In the genomic region with DNA sequence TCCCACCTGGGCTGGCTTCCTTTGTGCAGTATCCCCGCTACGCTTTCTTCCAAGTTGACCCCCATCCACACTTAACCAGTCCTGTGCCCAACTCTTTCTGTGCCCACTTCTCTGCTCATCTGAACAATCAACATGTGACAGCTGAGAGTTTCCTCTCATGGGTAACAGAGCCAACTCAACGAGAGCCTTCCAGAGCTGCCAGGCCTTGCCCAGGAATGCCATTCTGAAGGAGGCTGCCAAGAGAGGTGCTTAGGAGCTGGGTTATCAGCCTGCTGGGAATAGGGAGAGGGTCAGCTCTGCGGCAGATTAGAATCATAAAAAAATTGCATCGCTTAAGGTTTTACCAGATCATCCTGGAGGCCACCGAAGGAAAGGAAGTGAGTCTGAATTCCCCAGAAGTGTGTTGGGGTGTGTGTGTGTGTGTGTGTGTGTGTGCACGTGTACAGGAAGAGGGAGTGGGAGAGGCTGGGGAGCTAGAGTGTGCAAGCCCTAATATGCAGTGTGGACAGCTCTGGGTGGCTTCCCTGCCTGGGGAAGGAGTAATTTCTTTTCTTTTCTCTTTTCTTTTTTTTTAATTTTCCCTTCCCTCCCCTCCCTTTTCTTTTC, we compare ENCODE assay signal across 13 cellular contexts.
DNase-seq lines count a peak whose midpoint lies in the region; ATAC-seq and TF ChIP-seq lines count a peak whose summit lies in the region.
"Had no signal": no experiment of that assay in that cellular context is flagged by ENCODE, and none has a peak within 500 bp of the region (broad histone marks: within the 10 kb centered on the region; RNA-seq: fewer than 3 reads in every experiment).

No MANE protein-coding gene starts in this region.

- peak; percentile 74 for ATAC-seq in Right ventricle myocardium inferior
- ATAC-seq in aorta (ENCODE audit: low FRiP score), result peak; percentile 59
- ATAC-seq in HG02798 (IDR thresholded peaks at IDR 0.05; ENCODE audit: poor library complexity, unreplicated experiment), result no peak
- no peak for ATAC-seq in effector memory CD8-positive, alpha-beta T cell (replicated peaks)
- ATAC-seq: PC-3 had no signal

- H3K27me3 Mint-ChIP-seq in dendritic cell treated with granulocyte-macrophage colony-stimulating factor and Interleukin-4, amounts not matched to agents 40 ng/mL and 50 ng/mL, for 4 days, result peaks cover 8% of the 10 kb centered on the region
- no peaks in the 10 kb centered on the region for H3K27me3 Mint-ChIP-seq in osteocyte (ENCODE audit: unreplicated experiment)
- peaks cover 24 to 33% of the 10 kb centered on the region in 2 donors for H3K27me3 Mint-ChIP-seq in effector memory CD8-positive, alpha-beta T cell

- intact Hi-C loops in Right ventricle myocardium inferior (cut with DNase I) (loop anchor here (2.0 kb wide), 1 partner anchor 24 kb away; no protein-coding TSS in a partner anchor), cardiac septum (cut with DNase I) (loop anchor here (5.0 to 10.0 kb wide), 2 partner anchors 58 to 180 kb away; no protein-coding TSS in a partner anchor), aorta (cut with DNase I) (loop anchor here (5.0 kb wide), 2 partner anchors 58 to 67 kb away; partner anchors contain the start of gene ITGA11 (in 1 of the 2))
- intact Hi-C loops in dendritic cell treated with granulocyte-macrophage colony-stimulating factor and Interleukin-4, amounts not matched to agents 40 ng/mL and 50 ng/mL, for 4 days (cut with micrococcal nuclease), result loop anchor here (2.0 kb wide), 1 partner anchor 18 kb away; no protein-coding TSS in a partner anchor

- no peaks in the 10 kb centered on the region for H3K36me3 ChIP-seq in aorta (ENCODE audit: control insufficient read depth in 1 of 2, insufficient read depth in 2 of 2, low read length in 1 of 2)

- H3K27me3 ChIP-seq in aorta (ENCODE audit: control insufficient read depth in 1 of 2, insufficient read depth in 2 of 2, low read length in 1 of 2), result no peaks in the 10 kb centered on the region

- 29 to 30% methylated on average over 7 of the region's 7 CpGs for WGBS in aorta, 2 donors

- H3K9me3 ChIP-seq in aorta (ENCODE audit: control insufficient read depth, low read length), result no peaks in the 10 kb centered on the region

- H3K4me1 Mint-ChIP-seq in dendritic cell treated with granulocyte-macrophage colony-stimulating factor and Interleukin-4, amounts not matched to agents 40 ng/mL and 50 ng/mL, for 4 days (ENCODE audit: low read depth), result peaks cover 49% of the 10 kb centered on the region
- H3K4me1 Mint-ChIP-seq in osteocyte (ENCODE audit: unreplicated experiment), result peaks cover 65% of the 10 kb centered on the region
- no peaks in the 10 kb centered on the region for H3K4me1 Mint-ChIP-seq in effector memory CD8-positive, alpha-beta T cell (ENCODE audit: low read depth in 2 of 2)
- H3K4me1 Mint-ChIP-seq: activated naive CD4-positive, alpha-beta T cell treated with anti-CD3 and anti-CD28 coated beads, Interleukin-2, amount 50 U/mL, for 24 hours had no signal

- H3K27ac ChIP-seq in aorta (ENCODE audit: low read depth in 1 of 2, low read length in 2 of 2), result peak overlapping the region; percentile 93 to 99
- H3K27ac ChIP-seq: VCaP had no signal

- H3K4me3 Mint-ChIP-seq in dendritic cell treated with granulocyte-macrophage colony-stimulating factor and Interleukin-4, amounts not matched to agents 40 ng/mL and 50 ng/mL, for 4 days, result peak overlapping the region; percentile 75
- H3K4me3 Mint-ChIP-seq in osteocyte (ENCODE audit: unreplicated experiment), result no peak overlapping the region
- H3K4me3 Mint-ChIP-seq in effector memory CD8-positive, alpha-beta T cell, result no peak overlapping the region
- H3K4me3 Mint-ChIP-seq: activated naive CD4-positive, alpha-beta T cell treated with anti-CD3 and anti-CD28 coated beads, Interleukin-2, amount 50 U/mL, for 24 hours; B cell had no signal

- no peak for DNase-seq in Right ventricle myocardium inferior (ENCODE audit: missing footprints)
- no peak for DNase-seq in cardiac septum (ENCODE audit: low spot score)
- no peak for DNase-seq in osteocyte (ENCODE audit: extremely low spot score, unreplicated experiment)
- no peak for DNase-seq in aorta
- DNase-seq in GM10266 (ENCODE audit: extremely low spot score), result no peak
- no peak for DNase-seq in effector memory CD8-positive, alpha-beta T cell
- DNase-seq: NCI-H187 treated with DMSO at 0.1 percent for 48 hours, PC-3 had no signal

- H3K9me3 Mint-ChIP-seq in dendritic cell treated with granulocyte-macrophage colony-stimulating factor and Interleukin-4, amounts not matched to agents 40 ng/mL and 50 ng/mL, for 4 days, result no peaks in the 10 kb centered on the region
- no peaks in the 10 kb centered on the region for H3K9me3 Mint-ChIP-seq in osteocyte (ENCODE audit: unreplicated experiment)
- H3K9me3 Mint-ChIP-seq in effector memory CD8-positive, alpha-beta T cell, result no peaks in the 10 kb centered on the region
- H3K9me3 Mint-ChIP-seq: activated naive CD4-positive, alpha-beta T cell treated with anti-CD3 and anti-CD28 coated beads, Interleukin-2, amount 50 U/mL, for 24 hours had no signal

- peaks cover 5% of the 10 kb centered on the region for H3K36me3 Mint-ChIP-seq in dendritic cell treated with granulocyte-macrophage colony-stimulating factor and Interleukin-4, amounts not matched to agents 40 ng/mL and 50 ng/mL, for 4 days (ENCODE audit: low read depth)
- peaks cover 60% of the 10 kb centered on the region for H3K36me3 Mint-ChIP-seq in osteocyte (ENCODE audit: unreplicated experiment)
- H3K36me3 Mint-ChIP-seq in effector memory CD8-positive, alpha-beta T cell (ENCODE audit: insufficient read depth), result peaks cover 2% of the 10 kb centered on the region
- H3K36me3 Mint-ChIP-seq: activated naive CD4-positive, alpha-beta T cell treated with anti-CD3 and anti-CD28 coated beads, Interleukin-2, amount 50 U/mL, for 24 hours had no signal

- H3K27ac Mint-ChIP-seq in dendritic cell treated with granulocyte-macrophage colony-stimulating factor and Interleukin-4, amounts not matched to agents 40 ng/mL and 50 ng/mL, for 4 days, result no peak overlapping the region
- peak overlapping the region; percentile 95 for H3K27ac Mint-ChIP-seq in osteocyte (ENCODE audit: unreplicated experiment)
- H3K27ac Mint-ChIP-seq in effector memory CD8-positive, alpha-beta T cell, result no peak overlapping the region
- H3K27ac Mint-ChIP-seq: activated naive CD4-positive, alpha-beta T cell treated with anti-CD3 and anti-CD28 coated beads, Interleukin-2, amount 50 U/mL, for 24 hours; B cell had no signal

- TF ChIP-seq CTCF in osteocyte (IDR thresholded peaks at IDR 0.05) (no peak), GM10266 (IDR thresholded peaks at IDR 0.05; ENCODE audit: control insufficient read depth, insufficient read depth, low read depth, missing control alignments) (no peak)

- H3K4me3 ChIP-seq in aorta (ENCODE audit: low read length in 2 of 2), result no peak overlapping the region

- H3K4me1 ChIP-seq in aorta (ENCODE audit: control insufficient read depth in 1 of 2, insufficient read depth in 2 of 2, low read length in 2 of 2), result peaks cover 0 to 10% of the 10 kb centered on the region in 2 donors

Comparison
In these comparisons a context has a peak if more than half of its experiments do, and no peak if none do; other contexts are left out.
1. ATAC-seq: peak in Right ventricle myocardium inferior (single experiment) and aorta (single experiment); none in HG02798 (single experiment) and effector memory CD8-positive, alpha-beta T cell (single experiment).